30 cellular contexts compared by ENCODE assay signal in the genomic region with DNA sequence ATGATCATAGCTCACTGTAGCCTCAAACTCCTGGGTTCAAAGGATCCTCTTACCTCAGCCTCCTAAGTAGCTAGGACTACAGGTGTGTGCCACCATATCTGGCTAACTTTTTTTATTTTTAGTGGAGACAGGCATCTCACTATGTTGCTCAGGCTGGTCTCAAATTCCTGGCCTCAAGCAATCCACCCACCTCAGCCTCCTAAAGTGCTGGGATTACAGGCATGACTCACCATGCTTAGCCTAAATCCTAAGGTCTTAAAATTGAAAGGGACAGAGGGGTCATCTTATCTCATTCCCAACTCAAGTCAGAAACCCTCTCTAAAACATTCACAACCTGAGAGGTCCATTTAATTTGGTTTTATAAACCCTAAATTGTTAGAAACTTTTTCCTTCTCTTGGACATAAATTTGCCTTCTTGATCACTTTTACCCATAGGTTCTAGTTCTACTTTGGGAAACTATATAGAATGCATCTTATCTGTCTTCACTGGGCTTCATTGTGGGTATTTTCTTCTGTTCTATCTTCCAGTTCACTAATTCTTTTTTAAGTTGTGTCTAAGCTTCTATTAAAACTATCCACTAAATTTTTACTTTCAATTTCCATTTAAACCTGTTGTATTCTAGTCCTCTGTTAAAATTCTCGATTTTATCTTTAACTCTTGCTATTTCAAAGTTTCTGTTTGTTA.
"Had no signal": no experiment of that assay in that cellular context is flagged by ENCODE, and none has a peak within 500 bp of the region (broad histone marks: within the 10 kb centered on the region; RNA-seq: fewer than 3 reads in every experiment).

No MANE protein-coding gene starts in this region.

- H3K4me3 ChIP-seq: ascending aorta, body of pancreas, MG63, PC-9 had no signal

- H3K36me3 ChIP-seq: ascending aorta, MG63 had no signal

- H3K4me1 ChIP-seq: body of pancreas had no signal

- H3K27ac ChIP-seq: ascending aorta, body of pancreas, PC-9, VCaP had no signal

- H2AFZ ChIP-seq: PC-9 had no signal

- H3K4me2 ChIP-seq: PC-9 had no signal

- H3K9me3 ChIP-seq: ascending aorta, body of pancreas had no signal

- H3K27me3 ChIP-seq: ascending aorta, body of pancreas, MG63 had no signal

- DNase-seq: activated CD4-positive, alpha-beta memory T cell treated with anti-CD3 and anti-CD28 coated beads for 36 hours; activated CD4-positive, alpha-beta T cell treated with anti-CD3 and anti-CD28 coated beads, Interleukin-2, amount 10 ng/mL, durations not matched to agents 7 days and 5 days; activated CD4-positive, CD25-positive, alpha-beta regulatory T cell; activated CD8-positive, alpha-beta memory T cell treated with anti-CD3 and anti-CD28 coated beads for 24 hours; activated effector memory CD4-positive, alpha-beta T cell treated with anti-CD3 and anti-CD28 coated beads, Interleukin-2, amount 50 U/mL, for 16 hours; activated naive CD4-positive, alpha-beta T cell treated with Interleukin-2 at 50 U/mL for 16 hours; activated naive CD8-positive, alpha-beta T cell treated with anti-CD3 and anti-CD28 coated beads, Interleukin-2, amount 50 U/mL, for 24 hours; activated T-cell treated with anti-CD3 and anti-CD28 coated beads, Interleukin-2, amount 50 U/mL, for 4 hours; amniotic stem cell; body of pancreas; MV-4-11; NCI-H1092 treated with DMSO at 0.1 percent for 48 hours; NCI-H1417 treated with DMSO at 0.1 percent for 48 hours; NCI-H1694; NCI-H2029; NCI-H2107; NCI-H2171 treated with DMSO at 0.1 percent for 48 hours; NCI-H226; NCI-H526; NCI-H774; NK-92 treated with Interleukin-12 subunit alpha and Interleukin-12 subunit beta, amount 100 ng/mL, for 24 hours; PC-9; SHP77 treated with DMSO at 0.1 percent for 48 hours; T-cell; T-helper 2 cell; T1000 had no signal

- ATAC-seq: activated naive CD4-positive, alpha-beta T cell treated with anti-CD3 and anti-CD28 coated beads, Interleukin-2, amount 50 U/mL, for 72 hours; activated naive CD8-positive, alpha-beta T cell treated with anti-CD3 and anti-CD28 coated beads, Interleukin-2, amount 50 U/mL, for 24 hours; activated T-cell treated with anti-CD3 and anti-CD28 coated beads, Interleukin-2, amount 50 U/mL, for 4 hours; body of pancreas; T-cell had no signal
